Comparison of ENCODE assay signal across 1 cellular context in genomic region chr7:131899271-131900030, GRCh38.
TF ChIP-seq lines count a peak whose summit lies in the region.

No MANE protein-coding gene starts in this region.

TF ChIP-seq in K562, 482 proteins besides CTCF, POLR2A, EP300 and RAD21 (continued from another document):
- peak; percentile 59 for TF ChIP-seq PRDM10 (IDR thresholded peaks at IDR 0.05; ENCODE audit: partially characterized antibody)
- TF ChIP-seq HNRNPLL (IDR thresholded peaks at IDR 0.05; ENCODE audit: low read depth, low read length, poor library complexity, severe bottlenecking), result no peak
